In the genomic region with DNA sequence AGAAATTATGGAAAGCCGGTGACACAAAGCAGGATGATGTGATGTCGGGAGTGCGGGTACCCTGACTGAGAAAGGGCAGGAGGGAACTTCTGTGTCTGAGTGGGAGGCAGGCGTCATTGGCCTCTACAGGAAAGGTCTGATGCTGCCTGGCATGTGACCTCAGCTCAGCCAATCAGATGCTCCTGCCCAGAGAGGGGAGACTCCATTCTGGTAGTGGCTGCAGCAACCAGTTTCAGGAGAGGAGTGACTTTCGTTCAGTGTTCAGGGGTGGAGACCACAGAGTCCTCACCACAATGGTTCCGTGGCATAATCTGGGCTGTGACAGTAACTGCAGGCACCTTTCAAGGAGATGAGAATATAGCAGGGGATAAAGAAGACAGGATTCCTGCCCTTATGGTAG, we compare ENCODE assay signal across 20 cellular contexts. TPM values are rescaled to one million over a fixed set of nuclear protein-coding genes. Genes with fewer than 3 reads are reported as not detected.
DNase-seq lines count a peak whose midpoint lies in the region; ATAC-seq, FAIRE-seq and TF ChIP-seq lines count a peak whose summit lies in the region.
"Had no signal": no experiment of that assay in that cellular context is flagged by ENCODE, and none has a peak within 500 bp of the region (broad histone marks: within the 10 kb centered on the region; RNA-seq: fewer than 3 reads in every experiment).

No MANE protein-coding gene starts in this region.

- intact Hi-C loops in HepG2 (cut with micrococcal nuclease; ENCODE audit: unreplicated experiment) (no loop called here), right lobe of liver (cut with DNase I) (no loop called here)

- H3K79me2 ChIP-seq in HepG2 (ENCODE audit: insufficient read depth, low read length) = no peaks in the 10 kb centered on the region
- H3K79me2 ChIP-seq: hepatocyte had no signal

- H3K4me3 ChIP-seq in HepG2 (replicated peaks in 1 of 3; ENCODE audit: insufficient read depth in 1 of 3, low read depth in 2 of 3, low read length in 3 of 3) (no peak overlapping the region), right lobe of liver (no peak overlapping the region)
- H3K4me3 ChIP-seq: coronary artery, hepatocyte, uterus had no signal

- in situ Hi-C loops in HepG2 (cut with HindIII; ENCODE audit: extremely low pct_ligation_motif_present, low pct_unique_long_range_greater_than_20kb) = no loop called here

- BruUV-seq in HepG2 (replicated peaks; lab: Mats Ljungman, UMichigan) = no TSS peak

- H3K4me1 ChIP-seq in HepG2 (ENCODE audit: insufficient read depth, low read length) (peaks cover 35% of the 10 kb centered on the region), right lobe of liver (peaks cover 0 to 40% (median 18%) of the 10 kb centered on the region in 4 donors)
- H3K4me1 ChIP-seq: uterus had no signal

- no peak for TF ChIP-seq RAD21 in HepG2 (CRISPR knock-in tag; IDR thresholded peaks at IDR 0.05)
- TF ChIP-seq RAD21 in Ishikawa (IDR thresholded peaks at IDR 0.05; ENCODE audit: low read depth) = no peak

- TF ChIP-seq CTCF in HepG2 (CRISPR knock-in tag; IDR thresholded peaks at IDR 0.05) (no peak), right lobe of liver (IDR thresholded peaks at IDR 0.05) (no peak)

- no peak for TF ChIP-seq POLR2A in HepG2 (IDR thresholded peaks at IDR 0.05; ENCODE audit: insufficient read depth in 1 of 2, low read depth in 2 of 2, low read length in 2 of 2)
- TF ChIP-seq POLR2A in right lobe of liver (IDR thresholded peaks at IDR 0.05) = no peak

- no peak overlapping the region for H3K9ac ChIP-seq in HepG2 (ENCODE audit: insufficient read depth, low read depth, low read length)

- H4K20me1 ChIP-seq in HepG2 (ENCODE audit: insufficient read depth, low read length) = no peaks in the 10 kb centered on the region

- TF ChIP-seq EP300 in HepG2 (IDR thresholded peaks at IDR 0.05; ENCODE audit: low read depth in 2 of 2, low read length in 2 of 2) (no peak), HepG2 (CRISPR knock-in tag; IDR thresholded peaks at IDR 0.05; ENCODE audit: borderline replicate concordance) (no peak), Ishikawa (IDR thresholded peaks at IDR 0.05; ENCODE audit: borderline replicate concordance) (no peak)

- no peaks in the 10 kb centered on the region for H3K36me3 Mint-ChIP-seq in activated naive CD8-positive, alpha-beta T cell treated with anti-CD3 and anti-CD28 coated beads, Interleukin-2, amount 10 ng/mL, durations not matched to agents 7 days and 5 days
- no peaks in the 10 kb centered on the region for H3K36me3 Mint-ChIP-seq in stimulated activated memory B cell treated with anti-CD40 and anti-IgM and Interleukin-4, amounts not matched to agents 10 μg/mL and 1 μg/mL and 100 μg/mL, for 72 hours
- H3K36me3 Mint-ChIP-seq: T-cell had no signal

- H3K9me3 Mint-ChIP-seq in activated naive CD8-positive, alpha-beta T cell treated with anti-CD3 and anti-CD28 coated beads, Interleukin-2, amount 10 ng/mL, durations not matched to agents 7 days and 5 days = no peaks in the 10 kb centered on the region
- peaks cover 3% of the 10 kb centered on the region for H3K9me3 Mint-ChIP-seq in stimulated activated memory B cell treated with anti-CD40 and anti-IgM and Interleukin-4, amounts not matched to agents 10 μg/mL and 1 μg/mL and 100 μg/mL, for 72 hours
- H3K9me3 Mint-ChIP-seq: IgD-negative memory B cell, T-cell had no signal

- DNase-seq in HepG2 (ENCODE audit: low spot score) (no peak), right lobe of liver (no peak), NCI-H2029 treated with DMSO at 0.1 percent for 48 hours (lab: John Stamatoyannopoulos, UW) (no peak), SKM-1 (lab: John Stamatoyannopoulos, UW; ENCODE audit: unreplicated experiment) (no peak)
- no peak for DNase-seq in activated naive CD8-positive, alpha-beta T cell treated with anti-CD3 and anti-CD28 coated beads, Interleukin-2, amount 10 ng/mL, durations not matched to agents 7 days and 5 days
- DNase-seq: left cardiac atrium; NCI-H1417; NCI-H510A; posterior cingulate gyrus; stimulated activated naive B cell treated with anti-CD40 and anti-IgM and Interleukin-4, amounts not matched to agents 10 μg/mL and 1 μg/mL and 100 μg/mL, for 72 hours; uterus had no signal

- no peak overlapping the region for H3K4me3 Mint-ChIP-seq in activated naive CD8-positive, alpha-beta T cell treated with anti-CD3 and anti-CD28 coated beads, Interleukin-2, amount 10 ng/mL, durations not matched to agents 7 days and 5 days
- no peak overlapping the region for H3K4me3 Mint-ChIP-seq in stimulated activated memory B cell treated with anti-CD40 and anti-IgM and Interleukin-4, amounts not matched to agents 10 μg/mL and 1 μg/mL and 100 μg/mL, for 72 hours
- H3K4me3 Mint-ChIP-seq: stimulated activated naive B cell treated with anti-CD40 and anti-IgM and Interleukin-4, amounts not matched to agents 10 μg/mL and 1 μg/mL and 100 μg/mL, for 72 hours; T-cell had no signal

- POLR2A ChIA-PET in HepG2 (lab: Yijun Ruan, JAX) = no interaction called here
- POLR2A ChIA-PET in activated naive CD8-positive, alpha-beta T cell treated with anti-CD3 and anti-CD28 coated beads, Interleukin-2, amount 10 ng/mL, durations not matched to agents 7 days and 5 days (lab: Charles Lee) = no interaction called here

- H3K4me1 Mint-ChIP-seq in activated naive CD8-positive, alpha-beta T cell treated with anti-CD3 and anti-CD28 coated beads, Interleukin-2, amount 10 ng/mL, durations not matched to agents 7 days and 5 days = peaks cover 11% of the 10 kb centered on the region
- no peaks in the 10 kb centered on the region for H3K4me1 Mint-ChIP-seq in stimulated activated memory B cell treated with anti-CD40 and anti-IgM and Interleukin-4, amounts not matched to agents 10 μg/mL and 1 μg/mL and 100 μg/mL, for 72 hours
- H3K4me1 Mint-ChIP-seq: IgD-negative memory B cell; stimulated activated naive B cell treated with anti-CD40 and anti-IgM and Interleukin-4, amounts not matched to agents 10 μg/mL and 1 μg/mL and 100 μg/mL, for 72 hours had no signal

- WGBS in HepG2 (ENCODE audit: low lambda C conversion rate) = 52% methylated on average over 6 of the region's 6 CpGs
- 33% methylated on average over 1 of the region's 6 CpGs for WGBS in right lobe of liver (ENCODE audit: insufficient coverage, low coverage, low lambda C conversion rate, missing lambda C conversion rate)

- FAIRE-seq in HepG2 (lab: Jason Lieb, UNC) = no peak
- FAIRE-seq: RCC 7860 had no signal

- H2AFZ ChIP-seq in HepG2 (ENCODE audit: low read length) = no peak overlapping the region
- H2AFZ ChIP-seq: hepatocyte had no signal

- H3K27me3 ChIP-seq in HepG2 (ENCODE audit: control insufficient read depth in 1 of 2, insufficient read depth in 2 of 2, low read length in 2 of 2) (peaks cover 3 to 34% of the 10 kb centered on the region in 2 experiments; a peak in 4 of 5 replicates), right lobe of liver (no peaks in the 10 kb centered on the region)
- H3K27me3 ChIP-seq: hepatocyte, uterus had no signal

- H3K36me3 ChIP-seq in HepG2 (replicated peaks in 1 of 2; ENCODE audit: control insufficient read depth in 1 of 2, insufficient read depth in 2 of 2, low read length in 2 of 2) (no peaks in the 10 kb centered on the region), right lobe of liver (no peaks in the 10 kb centered on the region)
- H3K36me3 ChIP-seq: uterus had no signal

- H3K4me2 ChIP-seq in HepG2 (ENCODE audit: low read depth, low read length) = no peak overlapping the region
- H3K4me2 ChIP-seq: hepatocyte had no signal

- no peak for ATAC-seq in HepG2
- no peak for ATAC-seq in right lobe of liver
- ATAC-seq in activated naive CD8-positive, alpha-beta T cell treated with anti-CD3 and anti-CD28 coated beads, Interleukin-2, amount 10 ng/mL, durations not matched to agents 7 days and 5 days (ENCODE audit: low read depth) = peak; percentile 77
- peak; percentile 45 for ATAC-seq in stimulated activated memory B cell treated with anti-CD40 and anti-IgM and Interleukin-4, amounts not matched to agents 10 μg/mL and 1 μg/mL and 100 μg/mL, for 72 hours
- no peak for ATAC-seq in HG02870 (IDR thresholded peaks at IDR 0.05; ENCODE audit: unreplicated experiment)
- ATAC-seq: esophagus mucosa, left cardiac atrium had no signal

- peaks cover 19% of the 10 kb centered on the region for H3K27me3 Mint-ChIP-seq in activated naive CD8-positive, alpha-beta T cell treated with anti-CD3 and anti-CD28 coated beads, Interleukin-2, amount 10 ng/mL, durations not matched to agents 7 days and 5 days
- peaks cover 21% of the 10 kb centered on the region for H3K27me3 Mint-ChIP-seq in stimulated activated memory B cell treated with anti-CD40 and anti-IgM and Interleukin-4, amounts not matched to agents 10 μg/mL and 1 μg/mL and 100 μg/mL, for 72 hours

- H3K27ac ChIP-seq in HepG2 (ENCODE audit: extremely low read length, insufficient read depth, low read length) (no peak overlapping the region), right lobe of liver (no peak overlapping the region)
- H3K27ac ChIP-seq: coronary artery, hepatocyte, uterus had no signal

- no peak overlapping the region for H3K27ac Mint-ChIP-seq in activated naive CD8-positive, alpha-beta T cell treated with anti-CD3 and anti-CD28 coated beads, Interleukin-2, amount 10 ng/mL, durations not matched to agents 7 days and 5 days
- no peak overlapping the region for H3K27ac Mint-ChIP-seq in stimulated activated memory B cell treated with anti-CD40 and anti-IgM and Interleukin-4, amounts not matched to agents 10 μg/mL and 1 μg/mL and 100 μg/mL, for 72 hours
- H3K27ac Mint-ChIP-seq: IgD-negative memory B cell; stimulated activated naive B cell treated with anti-CD40 and anti-IgM and Interleukin-4, amounts not matched to agents 10 μg/mL and 1 μg/mL and 100 μg/mL, for 72 hours; T-cell had no signal

- CTCF ChIA-PET in HepG2 (lab: Yijun Ruan, JAX; ENCODE audit: low intra/inter-chr PET ratio, low total read pairs) = no interaction called here

- no peaks in the 10 kb centered on the region for H3K9me3 ChIP-seq in HepG2 (ENCODE audit: low read length)
- H3K9me3 ChIP-seq in right lobe of liver = no peaks in the 10 kb centered on the region
- H3K9me3 ChIP-seq: uterus had no signal

RNA-seq across cellular contexts. Expression of a gene that starts 6.7 kb away (rescaled TPM):
- 122 and 171 TPM in 2 replicates for total RNA-seq in HepG2 (2016; rRNA removed; fragmentation: Illumina TruSeq; extraction: Trizol)
- 25.6 and 31.9 TPM in 2 replicates for total RNA-seq in HepG2 (2016; cell fraction: cytosol; rRNA removed; fragmentation: Illumina TruSeq; extraction: Trizol; ENCODE audit: low read depth)
- total RNA-seq in HepG2 (2016; cell fraction: insoluble cytoplasmic fraction; rRNA removed; fragmentation: Illumina TruSeq; extraction: Trizol) = 115 and 180 TPM in 2 replicates
- 61.2 and 64.1 TPM in 2 replicates for total RNA-seq in HepG2 (2016; cell fraction: membrane; rRNA removed; fragmentation: Illumina TruSeq; extraction: Trizol)
- 61.7 and 62.4 TPM in 2 replicates for total RNA-seq in HepG2 (2016; cell fraction: nucleus; rRNA removed; fragmentation: Illumina TruSeq; extraction: Trizol)
- 130 and 135 TPM in 2 replicates for polyA plus RNA-seq in HepG2 (2011; rRNA removed)
- 114 and 150 TPM in 2 replicates for polyA plus RNA-seq in HepG2 (2011; cell fraction: cytosol; rRNA removed)
- polyA plus RNA-seq in HepG2 (2011; cell fraction: nucleus; rRNA removed) = 85.0 and 100 TPM in 2 replicates
- polyA plus RNA-seq in HepG2 (2012) = 117 and 127 TPM in 2 replicates
- 16.6 and 20.5 TPM in 2 replicates for polyA plus RNA-seq in HepG2 (2016; cell fraction: cytosol; fragmentation: Illumina TruSeq; extraction: Trizol; ENCODE audit: low read depth)
- polyA plus RNA-seq in HepG2 (2016; cell fraction: insoluble cytoplasmic fraction; fragmentation: Illumina TruSeq; extraction: Trizol; ENCODE audit: low read depth) = 111 and 120 TPM in 2 replicates
- polyA plus RNA-seq in HepG2 (2016; cell fraction: membrane; fragmentation: Illumina TruSeq; extraction: Trizol; ENCODE audit: low read depth) = 26.8 and 27.4 TPM in 2 replicates
- 57.1 and 59.3 TPM in 2 replicates for polyA plus RNA-seq in HepG2 (2016; cell fraction: nucleus; fragmentation: Illumina TruSeq; extraction: Trizol; ENCODE audit: insufficient read depth, low read depth)
- polyA minus RNA-seq in HepG2 (2011; rRNA and poly(A)+ RNA removed; ENCODE audit: low replicate concordance) = 225 and 261 TPM in 2 replicates
- polyA minus RNA-seq in HepG2 (2011; cell fraction: cytosol; rRNA and poly(A)+ RNA removed) = 93.0 and 118 TPM in 2 replicates
- 119 and 123 TPM in 2 replicates for polyA minus RNA-seq in HepG2 (2011; cell fraction: nucleus; rRNA and poly(A)+ RNA removed)
- total RNA-seq in right lobe of liver = 100 to 1,000 TPM in 2 of 6 experiments, 10 to 100 TPM in 4; 58.9 to 123 (median 89.1) TPM
- total RNA-seq in activated naive CD8-positive, alpha-beta T cell treated with anti-CD3 and anti-CD28 coated beads, Interleukin-2, amount 10 ng/mL, durations not matched to agents 7 days and 5 days = 100 to 1,000 TPM; 188 to 194 TPM

RNA-seq across cellular contexts. Expression of a gene that starts 27.6 kb away (rescaled TPM):
- total RNA-seq in HepG2 (2016; rRNA removed; fragmentation: Illumina TruSeq; extraction: Trizol) = not detected in 2 replicates
- total RNA-seq in HepG2 (2016; cell fraction: cytosol; rRNA removed; fragmentation: Illumina TruSeq; extraction: Trizol; ENCODE audit: low read depth) = not detected in 2 replicates
- not detected in 2 replicates for total RNA-seq in HepG2 (2016; cell fraction: insoluble cytoplasmic fraction; rRNA removed; fragmentation: Illumina TruSeq; extraction: Trizol)
- total RNA-seq in HepG2 (2016; cell fraction: membrane; rRNA removed; fragmentation: Illumina TruSeq; extraction: Trizol) = not detected in 2 replicates
- not detected in 2 replicates for total RNA-seq in HepG2 (2016; cell fraction: nucleus; rRNA removed; fragmentation: Illumina TruSeq; extraction: Trizol)
- not detected in 2 replicates for polyA plus RNA-seq in HepG2 (2011; rRNA removed)
- polyA plus RNA-seq in HepG2 (2011; cell fraction: cytosol; rRNA removed) = not detected in 2 replicates
- polyA plus RNA-seq in HepG2 (2011; cell fraction: nucleus; rRNA removed) = not detected in 2 replicates
- not detected in 2 replicates for polyA plus RNA-seq in HepG2 (2012)
- polyA plus RNA-seq in HepG2 (2016; cell fraction: cytosol; fragmentation: Illumina TruSeq; extraction: Trizol; ENCODE audit: low read depth) = not detected in 2 replicates
- not detected in 2 replicates for polyA plus RNA-seq in HepG2 (2016; cell fraction: insoluble cytoplasmic fraction; fragmentation: Illumina TruSeq; extraction: Trizol; ENCODE audit: low read depth)
- polyA plus RNA-seq in HepG2 (2016; cell fraction: membrane; fragmentation: Illumina TruSeq; extraction: Trizol; ENCODE audit: low read depth) = not detected in 2 replicates
- not detected in 2 replicates for polyA plus RNA-seq in HepG2 (2016; cell fraction: nucleus; fragmentation: Illumina TruSeq; extraction: Trizol; ENCODE audit: insufficient read depth, low read depth)
- not detected in 2 replicates for polyA minus RNA-seq in HepG2 (2011; rRNA and poly(A)+ RNA removed; ENCODE audit: low replicate concordance)
- not detected in 2 replicates for polyA minus RNA-seq in HepG2 (2011; cell fraction: cytosol; rRNA and poly(A)+ RNA removed)
- polyA minus RNA-seq in HepG2 (2011; cell fraction: nucleus; rRNA and poly(A)+ RNA removed) = not detected in 2 replicates
- total RNA-seq in right lobe of liver = under 1 TPM in 3 of 6 experiments, not detected in 3; 0.06 to 0.18 (median 0.15) TPM
- not detected for total RNA-seq in activated naive CD8-positive, alpha-beta T cell treated with anti-CD3 and anti-CD28 coated beads, Interleukin-2, amount 10 ng/mL, durations not matched to agents 7 days and 5 days
- total RNA-seq: esophagus mucosa, T-cell had no signal
- polyA plus RNA-seq: IgD-negative memory B cell had no signal

Comparison
In these comparisons a context has a peak if more than half of its experiments do, and no peak if none do; other contexts are left out.
1. ATAC-seq: peak in activated naive CD8-positive, alpha-beta T cell treated with anti-CD3 and anti-CD28 coated beads, Interleukin-2, amount 10 ng/mL, durations not matched to agents 7 days and 5 days (single experiment) and stimulated activated memory B cell treated with anti-CD40 and anti-IgM and Interleukin-4, amounts not matched to agents 10 μg/mL and 1 μg/mL and 100 μg/mL, for 72 hours (single experiment); none in HepG2 (single experiment), right lobe of liver (0 of 4) and HG02870 (single experiment).